Comparison of ENCODE assay signal across 17 cellular contexts in the genomic region with DNA sequence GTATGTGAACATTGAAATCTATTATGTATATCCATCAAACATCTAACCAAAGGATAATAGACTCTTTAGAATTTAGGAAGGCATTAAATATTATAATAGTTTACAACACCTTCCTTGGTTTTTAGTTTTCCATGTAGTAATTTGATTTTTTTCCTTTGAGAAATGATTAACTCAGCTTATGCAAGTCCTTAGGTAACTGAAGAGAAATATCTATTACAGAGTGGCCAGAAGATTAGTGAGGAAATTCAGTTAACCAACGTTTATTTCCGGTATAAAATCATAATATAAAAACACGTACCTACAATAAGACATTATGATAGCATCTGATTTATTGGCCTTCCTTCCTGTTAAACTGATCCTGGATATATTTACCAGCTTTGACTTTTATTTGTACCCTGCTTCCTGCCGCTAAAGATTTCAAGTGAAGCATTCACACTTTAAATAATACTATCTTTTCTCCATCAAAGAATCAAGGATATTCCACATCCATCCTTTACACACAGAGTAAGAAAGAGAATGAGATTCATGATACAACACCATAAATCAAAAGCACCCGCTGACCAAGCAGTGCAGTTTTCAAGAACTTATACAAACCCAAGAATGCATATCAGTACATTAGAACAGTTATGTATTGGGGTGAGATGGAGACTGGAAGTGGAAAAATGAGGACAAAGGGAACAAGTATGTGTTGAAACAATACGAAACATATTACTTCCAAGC.
"Had no signal": no experiment of that assay in that cellular context is flagged by ENCODE, and none has a peak within 500 bp of the region (broad histone marks: within the 10 kb centered on the region; RNA-seq: fewer than 3 reads in every experiment).

No MANE protein-coding gene starts in this region.

- H3K4me1 ChIP-seq: sigmoid colon had no signal

- H3K27ac ChIP-seq: foreskin keratinocyte, sigmoid colon, suprapubic skin had no signal

- H3K27me3 ChIP-seq: foreskin keratinocyte, heart right ventricle, sigmoid colon, suprapubic skin had no signal

- H3K36me3 ChIP-seq: sigmoid colon, suprapubic skin had no signal

- H3K27me3 Mint-ChIP-seq: activated naive CD8-positive, alpha-beta T cell; activated T-cell treated with anti-CD3 and anti-CD28 coated beads, Interleukin-2, amount 50 U/mL, for 24 hours; naive thymus-derived CD8-positive, alpha-beta T cell; progenitor cell of endocrine pancreas; type B pancreatic cell had no signal

- H3K27ac Mint-ChIP-seq: activated naive CD8-positive, alpha-beta T cell; brain; progenitor cell of endocrine pancreas; type B pancreatic cell had no signal

- H3K9me3 ChIP-seq: heart right ventricle, sigmoid colon, suprapubic skin had no signal

- DNase-seq: activated CD4-positive, alpha-beta T cell treated with anti-CD3 and anti-CD28 coated beads, Interleukin-2, amount 50 U/mL, for 4 hours; activated gamma-delta T cell; activated T-cell treated with anti-CD3 and anti-CD28 coated beads, Interleukin-2, amount 50 U/mL, for 24 hours; amygdala; foreskin keratinocyte; heart right ventricle; naive thymus-derived CD8-positive, alpha-beta T cell; occipital lobe; sigmoid colon; stimulated activated CD4-positive, alpha-beta T cell treated with anti-CD3 and anti-CD28 coated beads, Interleukin-12 subunit alpha, Interleukin-12 subunit beta, amount 100 ng/mL, for 4 hours; stimulated activated naive CD8-positive, alpha-beta T cell treated with anti-CD3 and anti-CD28 coated beads, Interleukin-15, Interleukin-2, amounts not matched to agents 100 U/mL and 50 U/mL, for 24 hours had no signal

- H3K4me3 Mint-ChIP-seq: activated naive CD8-positive, alpha-beta T cell; activated T-cell treated with anti-CD3 and anti-CD28 coated beads, Interleukin-2, amount 50 U/mL, for 24 hours; brain; naive thymus-derived CD8-positive, alpha-beta T cell; type B pancreatic cell had no signal

- ATAC-seq: foreskin keratinocyte; naive thymus-derived CD8-positive, alpha-beta T cell; stimulated activated naive CD8-positive, alpha-beta T cell treated with anti-CD3 and anti-CD28 coated beads, Interleukin-15, Interleukin-2, amounts not matched to agents 100 U/mL and 50 U/mL, for 24 hours had no signal

- H3K9me3 Mint-ChIP-seq: activated T-cell treated with anti-CD3 and anti-CD28 coated beads, Interleukin-2, amount 50 U/mL, for 24 hours; naive thymus-derived CD8-positive, alpha-beta T cell; type B pancreatic cell had no signal

- H3K4me3 ChIP-seq: heart right ventricle, lung, sigmoid colon, suprapubic skin had no signal
